19 cellular contexts compared by ENCODE assay signal in genomic region chr7:25255603-25256320, GRCh38. TPM values are rescaled to one million over a fixed set of nuclear protein-coding genes. Genes with fewer than 3 reads are reported as not detected.
"Had no signal": no experiment of that assay in that cellular context is flagged by ENCODE, and none has a peak within 500 bp of the region (broad histone marks: within the 10 kb centered on the region; RNA-seq: fewer than 3 reads in every experiment).

No MANE protein-coding gene starts in this region.

- H3K27ac ChIP-seq: gastroesophageal sphincter, psoas muscle, tibial nerve had no signal

- H3K9me3 ChIP-seq: gastroesophageal sphincter, psoas muscle, tibial nerve had no signal

- ATAC-seq: gastroesophageal sphincter; naive thymus-derived CD8-positive, alpha-beta T cell; psoas muscle; sciatic nerve; stimulated activated naive B cell treated with anti-CD40 and anti-IgM and Interleukin-4, amounts not matched to agents 10 μg/mL and 1 μg/mL and 100 μg/mL, for 72 hours had no signal

- H3K4me3 ChIP-seq: gastroesophageal sphincter, psoas muscle, tibial nerve had no signal

- H3K27me3 ChIP-seq: gastroesophageal sphincter, tibial nerve had no signal

- H3K36me3 ChIP-seq: gastroesophageal sphincter, tibial nerve had no signal

- FAIRE-seq: bronchial epithelial cell, colon had no signal

- DNase-seq: activated CD4-positive, alpha-beta memory T cell treated with anti-CD3 and anti-CD28 coated beads for 36 hours; activated CD4-positive, alpha-beta T cell treated with anti-CD3 and anti-CD28 coated beads for 1 hour; activated gamma-delta T cell; activated naive CD8-positive, alpha-beta T cell treated with anti-CD3 and anti-CD28 coated beads for 36 hours; activated T-cell treated with anti-CD3 and anti-CD28 coated beads, Interleukin-2, amount 50 U/mL, for 48 hours; immature natural killer cell; naive thymus-derived CD8-positive, alpha-beta T cell; occipital lobe; psoas muscle; stimulated activated CD4-positive, alpha-beta T cell treated with anti-CD3 and anti-CD28 coated beads, Interleukin-2, amount 100 ng/mL, for 24 hours; stimulated activated naive B cell treated with anti-CD40 and anti-IgM and Interleukin-4, amounts not matched to agents 10 μg/mL and 1 μg/mL and 100 μg/mL, for 72 hours; T-helper 9 cell had no signal

RNA-seq across cellular contexts. Expression of gene NPVF, which starts 27.5 kb away (rescaled TPM):
- total RNA-seq: activated CD4-positive, alpha-beta memory T cell treated with anti-CD3 and anti-CD28 coated beads for 36 hours; activated naive CD8-positive, alpha-beta T cell treated with anti-CD3 and anti-CD28 coated beads for 36 hours; bronchial epithelial cell; gastroesophageal sphincter; lung microvascular endothelial cell; naive thymus-derived CD8-positive, alpha-beta T cell; occipital lobe; psoas muscle; sciatic nerve; subcutaneous adipose tissue; tibial nerve had no signal
- polyA plus RNA-seq: immature natural killer cell; naive thymus-derived CD8-positive, alpha-beta T cell; psoas muscle had no signal
